Comparison of ENCODE assay signal across 9 cellular contexts in genomic region chr2:175880-176800, GRCh38.
DNase-seq lines count a peak whose midpoint lies in the region.
"Had no signal": no experiment of that assay in that cellular context is flagged by ENCODE, and none has a peak within 500 bp of the region (broad histone marks: within the 10 kb centered on the region; RNA-seq: fewer than 3 reads in every experiment).

No MANE protein-coding gene starts in this region.

- H3K9ac ChIP-seq in GM23248: no peak overlapping the region

- peaks cover 10% of the 10 kb centered on the region for H3K4me1 ChIP-seq in GM23248 (ENCODE audit: insufficient read depth)

- H3K36me3 ChIP-seq in GM23248 (ENCODE audit: low read depth): no peaks in the 10 kb centered on the region

- H3F3A ChIP-seq in GM23248 (ENCODE audit: insufficient read depth): no peaks in the 10 kb centered on the region

- no peak overlapping the region for H3K27ac ChIP-seq in GM23248
- H3K27ac ChIP-seq: VCaP had no signal

- H3K27me3 ChIP-seq in GM23248 (replicated peaks; ENCODE audit: insufficient read depth): no peaks in the 10 kb centered on the region

- 2 to 4% methylated on average over 16 of the region's 16 CpGs for WGBS in GM23248 (ENCODE audit: low coverage in 1 of 2, low lambda C conversion rate in 2 of 2, missing lambda C conversion rate in 2 of 2), 2 experiments

- DNase-seq in GM23248 (peak; percentile 75), amniotic epithelial cell (ENCODE audit: low read depth) (peak; percentile 8), AG08396 (ENCODE audit: low spot score) (no peak), NCI-H1092 (lab: John Stamatoyannopoulos, UW) (no peak), NCI-H345 treated with DMSO at 0.1 percent for 48 hours (lab: John Stamatoyannopoulos, UW; ENCODE audit: unreplicated experiment) (no peak), foreskin melanocyte (no peak)
- DNase-seq in activated CD4-positive, CD25-positive, alpha-beta regulatory T cell treated with anti-CD3 and anti-CD28 coated beads, Interleukin-2, amount 50 U/mL, for 72 hours: peak; percentile 35
- DNase-seq in stimulated activated CD4-positive, alpha-beta T cell treated with anti-CD3 and anti-CD28 coated beads, Interleukin-4, amount 100 ng/mL, for 24 hours: peak; percentile 40

- no peak overlapping the region for H2AFZ ChIP-seq in GM23248

- no peaks in the 10 kb centered on the region for H4K20me1 ChIP-seq in GM23248 (ENCODE audit: insufficient read depth)

- no peaks in the 10 kb centered on the region for H3K9me3 ChIP-seq in GM23248 (ENCODE audit: low read depth)

- H3K4me2 ChIP-seq in GM23248 (ENCODE audit: unreplicated experiment): peak overlapping the region; percentile 20

- no peak overlapping the region for H3K4me3 ChIP-seq in GM23248

- in situ Hi-C loops in GM23248 (cut with MboI): no loop called here

- no peaks in the 10 kb centered on the region for H3K9me2 ChIP-seq in GM23248 (ENCODE audit: insufficient read depth)

- H3K79me2 ChIP-seq in GM23248 (ENCODE audit: insufficient read depth): no peaks in the 10 kb centered on the region

Comparison
In these comparisons a context has a peak if more than half of its experiments do, and no peak if none do; other contexts are left out.
1. DNase-seq: peak in GM23248 (single experiment), activated CD4-positive, CD25-positive, alpha-beta regulatory T cell treated with anti-CD3 and anti-CD28 coated beads, Interleukin-2, amount 50 U/mL, for 72 hours (single experiment), amniotic epithelial cell (single experiment) and stimulated activated CD4-positive, alpha-beta T cell treated with anti-CD3 and anti-CD28 coated beads, Interleukin-4, amount 100 ng/mL, for 24 hours (single experiment); none in AG08396 (single experiment), NCI-H1092 (single experiment), NCI-H345 treated with DMSO at 0.1 percent for 48 hours (single experiment) and foreskin melanocyte (single experiment).